ENCODE assay signal across 8 cellular contexts in genomic region chr1:52601976-52602327, GRCh38. TPM values are rescaled to one million over a fixed set of nuclear protein-coding genes. Genes with fewer than 3 reads are reported as not detected.
DNase-seq lines count a peak whose midpoint lies in the region; ATAC-seq and TF ChIP-seq lines count a peak whose summit lies in the region.

No MANE protein-coding gene starts in this region.

- no peak overlapping the region for H3K27ac ChIP-seq in DOHH2 (ENCODE audit: low read depth, low read length)
- H3K27ac ChIP-seq in SU-DHL-6 (ENCODE audit: low read depth, low read length), result 0 out of 2 replicates have a peak overlapping the region, but pooled peaks have one; percentile 61
- H3K27ac ChIP-seq in foreskin keratinocyte, result no peak overlapping the region
- H3K27ac ChIP-seq in WERI-Rb-1, result no peak overlapping the region

- peak overlapping the region; percentile 29 for H2AFZ ChIP-seq in SU-DHL-6 (ENCODE audit: low read depth, low read length, severe bottlenecking)

- H3F3A ChIP-seq in DOHH2 (ENCODE audit: control insufficient read depth, insufficient read depth) (no peaks in the 10 kb centered on the region), SU-DHL-6 (ENCODE audit: insufficient read depth) (peaks cover 13% of the 10 kb centered on the region; the same call in 1 of the 2 replicates)

- H4K20me1 ChIP-seq in DOHH2 (ENCODE audit: control insufficient read depth, insufficient read depth, low read depth, low read length), result no peaks in the 10 kb centered on the region
- no peaks in the 10 kb centered on the region for H4K20me1 ChIP-seq in SU-DHL-6 (ENCODE audit: low read depth, low read length)

- H3K36me3 ChIP-seq in DOHH2 (ENCODE audit: control insufficient read depth, low read length), result no peaks in the 10 kb centered on the region
- H3K36me3 ChIP-seq in SU-DHL-6 (ENCODE audit: low read length), result no peaks in the 10 kb centered on the region
- no peaks in the 10 kb centered on the region for H3K36me3 ChIP-seq in WERI-Rb-1

- H3K9me3 ChIP-seq in DOHH2 (ENCODE audit: control insufficient read depth, insufficient read depth, low read length), result no peaks in the 10 kb centered on the region
- no peaks in the 10 kb centered on the region for H3K9me3 ChIP-seq in SU-DHL-6 (ENCODE audit: insufficient read depth, low read length)
- no peaks in the 10 kb centered on the region for H3K9me3 ChIP-seq in WERI-Rb-1 (ENCODE audit: severe bottlenecking)

- H3K4me2 ChIP-seq in DOHH2 (ENCODE audit: low read length) (peak overlapping the region; percentile 65), SU-DHL-6 (ENCODE audit: low read depth, low read length, poor library complexity, severe bottlenecking) (peak overlapping the region; percentile 53)

- TF ChIP-seq CTCF in DOHH2 (IDR thresholded peaks at IDR 0.05; ENCODE audit: low read depth, low read length, poor library complexity, severe bottlenecking) (no peak), SU-DHL-6 (IDR thresholded peaks at IDR 0.05; ENCODE audit: insufficient read depth, low read length, poor library complexity, severe bottlenecking) (no peak), foreskin keratinocyte (conservative IDR thresholded peaks at IDR 0.05) (no peak), WERI-Rb-1 (IDR thresholded peaks at IDR 0.05; ENCODE audit: low read depth, low read length) (no peak)

- peaks cover 8% of the 10 kb centered on the region; the same call in 1 of the 2 replicates for H3K27me3 ChIP-seq in DOHH2 (ENCODE audit: control insufficient read depth, low read length)
- H3K27me3 ChIP-seq in SU-DHL-6 (ENCODE audit: low read length), result no peaks in the 10 kb centered on the region
- H3K27me3 ChIP-seq in foreskin keratinocyte, result peaks cover 3% of the 10 kb centered on the region
- no peaks in the 10 kb centered on the region for H3K27me3 ChIP-seq in WERI-Rb-1 (ENCODE audit: insufficient read depth, low read depth, severe bottlenecking)

- H3K9ac ChIP-seq in SU-DHL-6 (ENCODE audit: low read length), result peak overlapping the region; percentile 57

- H3K79me2 ChIP-seq in DOHH2 (ENCODE audit: control insufficient read depth, low read length) (no peaks in the 10 kb centered on the region), SU-DHL-6 (ENCODE audit: insufficient read depth, low read length) (peaks cover 4% of the 10 kb centered on the region; the same call in 1 of the 2 replicates)

- H3K4me3 ChIP-seq in DOHH2 (ENCODE audit: low read length) (peak overlapping the region; percentile 63), SU-DHL-6 (ENCODE audit: insufficient read depth, low read length, poor library complexity, severe bottlenecking) (peak overlapping the region; percentile 45), WERI-Rb-1 (ENCODE audit: low read depth, low read length) (no peak overlapping the region)

- no peaks in the 10 kb centered on the region for H3K9me2 ChIP-seq in DOHH2 (replicated peaks; ENCODE audit: control insufficient read depth, low read length)
- no peaks in the 10 kb centered on the region for H3K9me2 ChIP-seq in SU-DHL-6 (replicated peaks; ENCODE audit: insufficient read depth, low read length)

- DNase-seq in foreskin keratinocyte (no peak), pons (ENCODE audit: low spot score) (peak; percentile 8), HuH-7.5 (ENCODE audit: low spot score) (no peak), NCI-H187 (lab: John Stamatoyannopoulos, UW) (no peak), HPDE6-E6E7 (ENCODE audit: extremely low spot score) (no peak), WERI-Rb-1 (no peak)

- H3K4me1 ChIP-seq in DOHH2 (ENCODE audit: control insufficient read depth, low read length), result peaks cover 31% of the 10 kb centered on the region
- H3K4me1 ChIP-seq in foreskin keratinocyte, result no peaks in the 10 kb centered on the region

- peak; percentile 7 for ATAC-seq in foreskin keratinocyte

RNA-seq across cellular contexts. Expression of gene GPX7, which starts 0.2 kb away (rescaled TPM):
- total RNA-seq in foreskin keratinocyte, result 2.9 and 3.9 TPM in 2 replicates
- polyA plus RNA-seq in foreskin keratinocyte, result 2.9 and 4.1 TPM in 2 replicates

RNA-seq across cellular contexts. Expression of gene SHISAL2A, which starts 31.0 kb away (rescaled TPM):
- total RNA-seq in foreskin keratinocyte, result not detected in 2 replicates
- 0.10 TPM in 1 of 2 replicates, not detected in the other for polyA plus RNA-seq in foreskin keratinocyte

RNA-seq across cellular contexts. Expression of gene TUT4, which starts 49.1 kb away (rescaled TPM):
- 26.5 and 29.1 TPM in 2 replicates for total RNA-seq in foreskin keratinocyte
- polyA plus RNA-seq in foreskin keratinocyte, result 15.6 and 18.1 TPM in 2 replicates
